Comparison of ENCODE assay signal across 1 cellular context in the genomic region with DNA sequence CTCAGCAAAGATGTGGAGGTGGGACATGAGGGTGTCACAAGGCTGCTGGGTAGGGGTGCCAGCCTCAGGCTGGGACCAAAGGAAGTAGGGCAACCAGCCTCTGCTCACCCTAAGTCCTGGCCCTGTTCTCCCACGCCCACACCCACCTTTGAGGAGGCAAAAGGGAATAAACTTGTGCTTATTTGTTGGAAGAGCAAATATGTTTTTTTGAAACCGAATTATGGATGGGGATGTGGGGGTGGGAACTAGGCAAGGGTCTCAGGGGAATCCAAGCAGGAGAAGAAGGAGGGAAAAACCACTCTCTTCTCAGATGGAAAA.
TF ChIP-seq lines count a peak whose summit lies in the region.

No MANE protein-coding gene starts in this region.

TF ChIP-seq in IMR-90, 13 proteins besides CTCF, POLR2A, EP300 and RAD21:
- TF ChIP-seq USF2 (IDR thresholded peaks at IDR 0.05; ENCODE audit: low read depth, low read length) (no peak), FOS (IDR thresholded peaks at IDR 0.05; ENCODE audit: low read depth, low read length) (no peak)
